8 cellular contexts compared by ENCODE assay signal in the genomic region with DNA sequence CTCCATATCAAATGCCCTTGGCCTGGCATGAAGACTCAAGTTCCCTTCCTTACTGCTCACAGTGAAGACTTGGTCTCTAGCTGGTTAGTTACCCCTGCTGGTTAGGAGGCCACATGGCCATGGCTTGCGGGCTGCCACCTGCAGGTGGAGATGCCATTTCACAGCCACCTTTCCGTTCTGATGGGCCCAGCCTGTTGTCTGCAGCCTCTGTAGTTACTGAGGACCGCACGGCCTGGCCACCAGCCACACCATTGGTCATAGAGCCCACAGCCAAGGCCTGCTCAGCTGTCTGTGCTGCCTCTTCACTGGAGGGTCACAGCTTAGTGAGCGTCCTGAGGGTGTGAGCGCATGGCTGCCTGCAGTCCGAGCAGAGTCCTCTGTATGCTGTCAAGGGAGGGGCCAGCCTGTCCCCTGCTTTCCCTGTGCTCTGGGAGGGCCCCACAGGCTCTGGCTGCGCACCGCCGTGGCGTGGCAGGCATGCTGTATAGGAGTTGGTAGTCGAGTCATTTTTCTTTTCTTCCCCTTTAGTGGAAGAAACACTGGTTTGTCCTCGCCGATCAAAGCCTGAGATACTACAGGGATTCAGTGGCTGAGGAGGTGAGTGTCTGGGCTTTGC. TPM values are rescaled to one million over a fixed set of nuclear protein-coding genes. Genes with fewer than 3 reads are reported as not detected.
DNase-seq lines count a peak whose midpoint lies in the region; TF ChIP-seq lines count a peak whose summit lies in the region.

No MANE protein-coding gene starts in this region.

- H3K36me3 Mint-ChIP-seq in T-helper 2 cell treated with Interferon-gamma antibody and Interleukin-4, amounts not matched to agents 5 μg/mL and 100 μg/mL, for 36 hours (ENCODE audit: low read depth): peaks cover 48% of the 10 kb centered on the region
- H3K36me3 Mint-ChIP-seq in glutamatergic neuron (ENCODE audit: unreplicated experiment) (peaks cover 4% of the 10 kb centered on the region), type B pancreatic cell (peaks cover 25% of the 10 kb centered on the region)

- H3K9me3 Mint-ChIP-seq in T-helper 2 cell treated with Interferon-gamma antibody and Interleukin-4, amounts not matched to agents 5 μg/mL and 100 μg/mL, for 36 hours: no peaks in the 10 kb centered on the region
- H3K9me3 Mint-ChIP-seq in glutamatergic neuron (ENCODE audit: unreplicated experiment) (peaks cover 29% of the 10 kb centered on the region), type B pancreatic cell (no peaks in the 10 kb centered on the region)

- H3K27me3 Mint-ChIP-seq in T-helper 2 cell treated with Interferon-gamma antibody and Interleukin-4, amounts not matched to agents 5 μg/mL and 100 μg/mL, for 36 hours (ENCODE audit: low read depth): no peaks in the 10 kb centered on the region
- H3K27me3 Mint-ChIP-seq in glutamatergic neuron (ENCODE audit: unreplicated experiment) (peaks cover 20% of the 10 kb centered on the region), type B pancreatic cell (no peaks in the 10 kb centered on the region)

- DNase-seq in stimulated activated CD4-positive, alpha-beta T cell treated with anti-CD3 and anti-CD28 coated beads, Interleukin-1b, Interleukin-23, amount 100 ng/mL, for 48 hours: peak; percentile 32
- no peak for DNase-seq in stimulated activated CD4-positive, alpha-beta T cell treated with anti-CD3 and anti-CD28 coated beads, Interleukin-4, amount 100 ng/mL, for 24 hours
- no peak for DNase-seq in T-helper 2 cell treated with Interferon-gamma antibody and Interleukin-4, amounts not matched to agents 5 μg/mL and 100 μg/mL, for 36 hours (ENCODE audit: low spot score)
- DNase-seq in glutamatergic neuron (no peak), type B pancreatic cell (ENCODE audit: extremely low spot score, unreplicated experiment) (no peak), GF-D8 (lab: John Stamatoyannopoulos, UW) (no peak), HPDE6-E6E7 (ENCODE audit: extremely low spot score) (no peak)
- DNase-seq in effector CD4-positive, alpha-beta T cell: no peak

- H3K4me1 Mint-ChIP-seq in T-helper 2 cell treated with Interferon-gamma antibody and Interleukin-4, amounts not matched to agents 5 μg/mL and 100 μg/mL, for 36 hours (ENCODE audit: low read depth): peaks cover 16% of the 10 kb centered on the region
- peaks cover 11% of the 10 kb centered on the region for H3K4me1 Mint-ChIP-seq in glutamatergic neuron (ENCODE audit: low read depth, unreplicated experiment)
- peaks cover 4% of the 10 kb centered on the region for H3K4me1 Mint-ChIP-seq in type B pancreatic cell (ENCODE audit: unreplicated experiment)

- TF ChIP-seq CTCF in glutamatergic neuron (IDR thresholded peaks at IDR 0.05; ENCODE audit: partially characterized antibody, unreplicated experiment): no peak
- TF ChIP-seq CTCF in type B pancreatic cell (conservative IDR thresholded peaks at IDR 0.05): peak; percentile 52

- H3K27ac Mint-ChIP-seq in T-helper 2 cell treated with Interferon-gamma antibody and Interleukin-4, amounts not matched to agents 5 μg/mL and 100 μg/mL, for 36 hours: peak overlapping the region; percentile 10
- H3K27ac Mint-ChIP-seq in glutamatergic neuron (ENCODE audit: unreplicated experiment): peak overlapping the region; percentile 55
- H3K27ac Mint-ChIP-seq in type B pancreatic cell: no peak overlapping the region

- H3K4me3 Mint-ChIP-seq in T-helper 2 cell treated with Interferon-gamma antibody and Interleukin-4, amounts not matched to agents 5 μg/mL and 100 μg/mL, for 36 hours: no peak overlapping the region
- H3K4me3 Mint-ChIP-seq in glutamatergic neuron (ENCODE audit: unreplicated experiment) (no peak overlapping the region), type B pancreatic cell (no peak overlapping the region)

RNA-seq across cellular contexts. Expression of gene PLD6, which starts 59.2 kb away (rescaled TPM):
- total RNA-seq in glutamatergic neuron (ENCODE audit: unreplicated experiment) (1.1 TPM), type B pancreatic cell (ENCODE audit: low replicate concordance) (0.43 and 1.5 TPM in 2 replicates)
